Comparison of ENCODE assay signal across 15 cellular contexts in the genomic region with DNA sequence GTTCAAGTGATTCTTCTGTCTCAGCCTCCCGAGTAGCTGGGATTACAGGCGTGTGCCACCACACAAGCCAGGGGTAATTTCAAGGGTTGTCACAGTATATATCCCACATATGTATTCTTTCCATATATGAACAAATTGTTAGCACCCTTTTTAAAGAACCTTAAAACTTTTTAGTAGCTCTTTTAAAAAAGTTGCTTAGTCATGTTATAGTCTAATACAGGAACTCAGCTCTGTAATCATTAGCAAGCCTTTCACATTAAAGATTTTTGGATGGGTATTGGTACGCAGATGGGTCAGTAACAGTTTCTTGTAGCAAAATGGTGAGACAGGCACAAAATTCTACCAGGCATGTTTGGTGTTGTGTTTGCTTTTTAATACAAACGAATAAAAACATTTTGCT. TPM values are rescaled to one million over a fixed set of nuclear protein-coding genes. Genes with fewer than 3 reads are reported as not detected.
A peak's percentile ranks its signal among the peaks of the same experiment; 100 is the strongest.
DNase-seq lines count a peak whose midpoint lies in the region; ATAC-seq and TF ChIP-seq lines count a peak whose summit lies in the region.
"Had no signal": no experiment of that assay in that cellular context is flagged by ENCODE, and none has a peak within 500 bp of the region (broad histone marks: within the 10 kb centered on the region; RNA-seq: fewer than 3 reads in every experiment).

No MANE protein-coding gene starts in this region.

- no peak overlapping the region for H2AFZ ChIP-seq in GM23338

- H3K27me3 ChIP-seq in GM23338 (ENCODE audit: insufficient read depth) (no peaks in the 10 kb centered on the region), testis (no peaks in the 10 kb centered on the region)
- H3K27me3 ChIP-seq: heart left ventricle had no signal

- H3K4me3 ChIP-seq in GM23338 (peak overlapping the region; percentile 26), testis (no peak overlapping the region)
- H3K4me3 ChIP-seq: heart left ventricle had no signal

- H3K79me2 ChIP-seq in GM23338 (replicated peaks; ENCODE audit: insufficient read depth) = peaks cover 100% of the 10 kb centered on the region

- no peaks in the 10 kb centered on the region for H3F3A ChIP-seq in GM23338 (replicated peaks; ENCODE audit: low read depth)

- 80 to 81% methylated on average over 4 of the region's 4 CpGs for WGBS in testis, 2 donors

- peak overlapping the region; percentile 63 for H3K4me2 ChIP-seq in GM23338

- H3K9me3 Mint-ChIP-seq in activated naive CD4-positive, alpha-beta T cell treated with anti-CD3 and anti-CD28 coated beads for 36 hours = no peaks in the 10 kb centered on the region
- H3K9me3 Mint-ChIP-seq in GM23338 (no peaks in the 10 kb centered on the region), osteocyte (ENCODE audit: unreplicated experiment) (no peaks in the 10 kb centered on the region)
- H3K9me3 Mint-ChIP-seq in activated CD4-positive, alpha-beta memory T cell treated with anti-CD3 and anti-CD28 coated beads for 36 hours = no peaks in the 10 kb centered on the region
- H3K9me3 Mint-ChIP-seq in activated T-helper 2 cell treated with anti-CD3 and anti-CD28 coated beads, Interferon-gamma antibody, Interleukin-2, Interleukin-4, amounts not matched to agents 10 μg/mL and 5 μg/mL and 100 μg/mL, durations not matched to agents 14 hours and 24 hours and 36 hours = no peaks in the 10 kb centered on the region

- H3K4me1 Mint-ChIP-seq in activated naive CD4-positive, alpha-beta T cell treated with anti-CD3 and anti-CD28 coated beads for 36 hours (ENCODE audit: low read depth) = peaks cover 73% of the 10 kb centered on the region
- H3K4me1 Mint-ChIP-seq in GM23338 (peaks cover 41% of the 10 kb centered on the region), osteocyte (ENCODE audit: unreplicated experiment) (peaks cover 42% of the 10 kb centered on the region)
- peaks cover 68% of the 10 kb centered on the region for H3K4me1 Mint-ChIP-seq in activated CD4-positive, alpha-beta memory T cell treated with anti-CD3 and anti-CD28 coated beads for 36 hours (ENCODE audit: low read depth)
- H3K4me1 Mint-ChIP-seq in activated T-helper 2 cell treated with anti-CD3 and anti-CD28 coated beads, Interferon-gamma antibody, Interleukin-2, Interleukin-4, amounts not matched to agents 10 μg/mL and 5 μg/mL and 100 μg/mL, durations not matched to agents 14 hours and 24 hours and 36 hours (ENCODE audit: low read depth) = peaks cover 38% of the 10 kb centered on the region

- H4K20me1 ChIP-seq in GM23338 (replicated peaks; ENCODE audit: insufficient read depth) = peaks cover 91% of the 10 kb centered on the region

- H3K9me3 ChIP-seq in testis = no peaks in the 10 kb centered on the region
- H3K9me3 ChIP-seq: heart left ventricle had no signal

- peaks cover 19% of the 10 kb centered on the region for H3K36me3 Mint-ChIP-seq in activated naive CD4-positive, alpha-beta T cell treated with anti-CD3 and anti-CD28 coated beads for 36 hours (ENCODE audit: low read depth)
- H3K36me3 Mint-ChIP-seq in GM23338 (ENCODE audit: low read depth) (peaks cover 34% of the 10 kb centered on the region), osteocyte (ENCODE audit: unreplicated experiment) (peaks cover 12% of the 10 kb centered on the region)
- H3K36me3 Mint-ChIP-seq in activated CD4-positive, alpha-beta memory T cell treated with anti-CD3 and anti-CD28 coated beads for 36 hours = peaks cover 23% of the 10 kb centered on the region
- H3K36me3 Mint-ChIP-seq in activated T-helper 2 cell treated with anti-CD3 and anti-CD28 coated beads, Interferon-gamma antibody, Interleukin-2, Interleukin-4, amounts not matched to agents 10 μg/mL and 5 μg/mL and 100 μg/mL, durations not matched to agents 14 hours and 24 hours and 36 hours (ENCODE audit: low read depth) = peaks cover 50% of the 10 kb centered on the region

- no peak overlapping the region for H3K4me3 Mint-ChIP-seq in activated naive CD4-positive, alpha-beta T cell treated with anti-CD3 and anti-CD28 coated beads for 36 hours
- H3K4me3 Mint-ChIP-seq in GM23338 (no peak overlapping the region), osteocyte (ENCODE audit: unreplicated experiment) (no peak overlapping the region)
- H3K4me3 Mint-ChIP-seq in activated CD4-positive, alpha-beta memory T cell treated with anti-CD3 and anti-CD28 coated beads for 36 hours = no peak overlapping the region
- H3K4me3 Mint-ChIP-seq in activated T-helper 2 cell treated with anti-CD3 and anti-CD28 coated beads, Interferon-gamma antibody, Interleukin-2, Interleukin-4, amounts not matched to agents 10 μg/mL and 5 μg/mL and 100 μg/mL, durations not matched to agents 14 hours and 24 hours and 36 hours (ENCODE audit: low read depth) = no peak overlapping the region
- H3K4me3 Mint-ChIP-seq: brain had no signal

- ATAC-seq in GM23338 = no peak
- ATAC-seq in HG02840 (IDR thresholded peaks at IDR 0.05; ENCODE audit: low FRiP score, unreplicated experiment) = no peak
- ATAC-seq: heart left ventricle had no signal

- H3K4me1 ChIP-seq in GM23338 (ENCODE audit: insufficient read depth) = peaks cover 50% of the 10 kb centered on the region
- peaks cover 34% of the 10 kb centered on the region for H3K4me1 ChIP-seq in testis

- TF ChIP-seq CTCF in GM23338 (conservative IDR thresholded peaks at IDR 0.05; ENCODE audit: low read depth in 2 of 2) = no peak
- no peak for TF ChIP-seq CTCF in osteocyte (IDR thresholded peaks at IDR 0.05)
- TF ChIP-seq CTCF in testis (IDR thresholded peaks at IDR 0.05) = no peak

- H3K27ac ChIP-seq in GM23338 (ENCODE audit: low read depth) (peak overlapping the region; percentile 70), testis (peak overlapping the region in 1 of 2 donors; percentile 31)

- POLR2A ChIA-PET in activated CD4-positive, alpha-beta memory T cell treated with anti-CD3 and anti-CD28 coated beads for 36 hours (lab: Charles Lee) = interaction anchor here (1.9 to 2.1 kb wide), 2 partner anchors 9 to 11 kb away, joined by 10 to 14 read pairs; a partner anchor contains a TSS

- intact Hi-C loops in activated naive CD4-positive, alpha-beta T cell treated with anti-CD3 and anti-CD28 coated beads for 36 hours (cut with micrococcal nuclease) = no loop called here
- intact Hi-C loops in activated CD4-positive, alpha-beta memory T cell treated with anti-CD3 and anti-CD28 coated beads for 36 hours (cut with micrococcal nuclease) = no loop called here
- intact Hi-C loops in testis (cut with DNase I; ENCODE audit: low total_unique reads) = no loop called here
- intact Hi-C loops in activated T-helper 2 cell treated with anti-CD3 and anti-CD28 coated beads, Interferon-gamma antibody, Interleukin-2, Interleukin-4, amounts not matched to agents 10 μg/mL and 5 μg/mL and 100 μg/mL, durations not matched to agents 14 hours and 24 hours and 36 hours (cut with micrococcal nuclease) = no loop called here

- H3K27ac Mint-ChIP-seq in activated naive CD4-positive, alpha-beta T cell treated with anti-CD3 and anti-CD28 coated beads for 36 hours = peak overlapping the region; percentile 53
- H3K27ac Mint-ChIP-seq in GM23338 (peak overlapping the region; percentile 86), osteocyte (ENCODE audit: unreplicated experiment) (peak overlapping the region; percentile 57)
- peak overlapping the region; percentile 38 for H3K27ac Mint-ChIP-seq in activated CD4-positive, alpha-beta memory T cell treated with anti-CD3 and anti-CD28 coated beads for 36 hours
- H3K27ac Mint-ChIP-seq in activated T-helper 2 cell treated with anti-CD3 and anti-CD28 coated beads, Interferon-gamma antibody, Interleukin-2, Interleukin-4, amounts not matched to agents 10 μg/mL and 5 μg/mL and 100 μg/mL, durations not matched to agents 14 hours and 24 hours and 36 hours = no peak overlapping the region

- H3K27me3 Mint-ChIP-seq in activated naive CD4-positive, alpha-beta T cell treated with anti-CD3 and anti-CD28 coated beads for 36 hours (ENCODE audit: low read depth) = no peaks in the 10 kb centered on the region
- H3K27me3 Mint-ChIP-seq in GM23338 (ENCODE audit: insufficient read depth, low read depth, poor library complexity) = no peaks in the 10 kb centered on the region
- no peaks in the 10 kb centered on the region for H3K27me3 Mint-ChIP-seq in activated CD4-positive, alpha-beta memory T cell treated with anti-CD3 and anti-CD28 coated beads for 36 hours
- H3K27me3 Mint-ChIP-seq in osteocyte (ENCODE audit: unreplicated experiment) = no peaks in the 10 kb centered on the region
- no peaks in the 10 kb centered on the region for H3K27me3 Mint-ChIP-seq in activated T-helper 2 cell treated with anti-CD3 and anti-CD28 coated beads, Interferon-gamma antibody, Interleukin-2, Interleukin-4, amounts not matched to agents 10 μg/mL and 5 μg/mL and 100 μg/mL, durations not matched to agents 14 hours and 24 hours and 36 hours (ENCODE audit: low read depth)
- H3K27me3 Mint-ChIP-seq: brain had no signal

- H3K9me2 ChIP-seq in GM23338 (ENCODE audit: insufficient read depth) = no peaks in the 10 kb centered on the region

- CTCF ChIA-PET in activated naive CD4-positive, alpha-beta T cell treated with anti-CD3 and anti-CD28 coated beads for 36 hours (lab: Charles Lee) = interaction anchor here (0.7 to 1.8 kb wide), 2 partner anchors 12 to 70 kb away, joined by 3 to 5 read pairs; a partner anchor contains a TSS
- CTCF ChIA-PET in activated CD4-positive, alpha-beta memory T cell treated with anti-CD3 and anti-CD28 coated beads for 36 hours (lab: Charles Lee) = interaction anchor here (1.3 to 1.6 kb wide), 2 partner anchors 8 to 64 kb away, joined by 3 read pairs; no protein-coding TSS in a partner anchor

- no peak for DNase-seq in activated naive CD4-positive, alpha-beta T cell treated with anti-CD3 and anti-CD28 coated beads for 36 hours
- no peak for DNase-seq in activated naive CD4-positive, alpha-beta T cell treated with Interleukin-2 at 50 U/mL for 16 hours
- DNase-seq in GM23338 (ENCODE audit: low spot score) = no peak
- no peak for DNase-seq in activated CD4-positive, alpha-beta memory T cell treated with anti-CD3 and anti-CD28 coated beads for 36 hours
- DNase-seq in osteocyte (ENCODE audit: extremely low spot score, unreplicated experiment) = no peak
- no peak for DNase-seq in testis
- DNase-seq in activated T-helper 2 cell treated with anti-CD3 and anti-CD28 coated beads, Interferon-gamma antibody, Interleukin-2, Interleukin-4, amounts not matched to agents 10 μg/mL and 5 μg/mL and 100 μg/mL, durations not matched to agents 14 hours and 24 hours and 36 hours (ENCODE audit: low spot score) = no peak
- DNase-seq: activated CD4-positive, alpha-beta T cell treated with anti-CD3 and anti-CD28 coated beads, Interleukin-2, amount 50 U/mL, for 4 hours; activated effector memory CD4-positive, alpha-beta T cell treated with Interleukin-2 at 50 U/mL for 16 hours; GDM1; heart left ventricle; mesendoderm; NCI-H187 treated with DMSO at 0.1 percent for 48 hours had no signal

- H3K36me3 ChIP-seq in GM23338 (ENCODE audit: insufficient read depth) = peaks cover 21% of the 10 kb centered on the region
- H3K36me3 ChIP-seq in testis (ENCODE audit: low read depth, missing control alignments) = no peaks in the 10 kb centered on the region

- no peak for TF ChIP-seq POLR2A in testis (IDR thresholded peaks at IDR 0.05)

RNA-seq across cellular contexts. Expression of a gene that starts 10.9 kb away (rescaled TPM):
- 10 to 100 TPM; 72.6 to 75.3 TPM for total RNA-seq in activated naive CD4-positive, alpha-beta T cell treated with anti-CD3 and anti-CD28 coated beads for 36 hours
- total RNA-seq in GM23338 (2014; rRNA removed; shearing (Covaris generic)) = 243 and 296 TPM in 2 replicates
- polyA plus RNA-seq in GM23338 (2016; fragmentation: Nextera tagmentation; extraction: Ambion mirVana) (127 and 136 TPM in 2 replicates), testis (ENCODE audit: insufficient read depth, low read depth, low replicate concordance) (47.9 TPM)
- 10 to 100 TPM; 79.1 to 84.3 TPM for total RNA-seq in activated CD4-positive, alpha-beta memory T cell treated with anti-CD3 and anti-CD28 coated beads for 36 hours
- total RNA-seq in osteocyte (34.0 and 38.7 TPM in 2 replicates), testis (100 to 1,000 TPM in 1 of 2 donors, 10 to 100 TPM in 1; 85.6 to 109 TPM)
- total RNA-seq in activated T-helper 2 cell treated with anti-CD3 and anti-CD28 coated beads, Interferon-gamma antibody, Interleukin-2, Interleukin-4, amounts not matched to agents 10 μg/mL and 5 μg/mL and 100 μg/mL, durations not matched to agents 14 hours and 24 hours and 36 hours = 111 TPM in 2 replicates
